ENCODE assay signal across 8 cellular contexts in the genomic region with DNA sequence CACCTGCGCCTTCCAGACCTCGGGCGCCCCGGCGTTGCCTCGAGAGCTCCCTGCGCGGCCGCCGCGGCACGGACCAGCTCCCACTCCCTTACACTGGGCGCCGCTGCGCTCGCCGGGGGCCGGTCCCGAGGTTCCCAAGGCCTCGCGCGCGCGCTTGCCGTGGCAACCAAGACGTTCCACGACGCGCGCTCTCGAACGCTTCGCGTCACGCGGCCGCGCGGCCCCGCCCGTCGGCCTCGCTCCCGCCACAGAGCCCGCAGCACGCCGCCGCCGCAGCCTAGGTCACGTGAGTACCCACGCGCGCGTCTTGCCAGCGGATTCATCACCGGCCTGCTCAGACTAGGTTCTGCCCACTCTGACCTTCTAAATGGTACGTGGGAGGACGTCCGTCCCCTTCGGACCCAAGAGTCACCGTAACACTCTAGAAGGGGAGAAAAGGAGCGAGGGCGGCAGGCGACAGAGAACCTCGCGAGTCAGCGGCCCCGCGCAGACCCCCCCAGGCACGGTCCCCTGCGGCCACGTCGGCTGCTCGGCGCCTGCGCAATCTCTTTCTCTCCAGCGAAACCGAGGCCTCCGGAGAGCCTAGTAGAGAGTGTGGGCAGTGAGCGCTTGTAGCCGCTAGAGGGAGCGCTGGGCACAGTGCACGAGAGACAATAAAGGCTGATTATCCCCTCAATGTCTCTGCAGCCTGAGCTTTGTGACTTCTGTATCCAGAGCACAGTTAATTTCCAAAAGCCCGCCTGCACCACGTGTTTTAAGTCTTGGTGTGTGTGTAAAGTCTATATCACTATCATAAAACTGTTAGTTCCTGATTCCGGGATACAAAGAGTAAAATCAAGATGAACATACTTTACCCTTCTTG. TPM values are rescaled to one million over a fixed set of nuclear protein-coding genes. Genes with fewer than 3 reads are reported as not detected.
A peak's percentile ranks its signal among the peaks of the same experiment; 100 is the strongest.
DNase-seq lines count a peak whose midpoint lies in the region; ATAC-seq and TF ChIP-seq lines count a peak whose summit lies in the region.

A gene with protein sequence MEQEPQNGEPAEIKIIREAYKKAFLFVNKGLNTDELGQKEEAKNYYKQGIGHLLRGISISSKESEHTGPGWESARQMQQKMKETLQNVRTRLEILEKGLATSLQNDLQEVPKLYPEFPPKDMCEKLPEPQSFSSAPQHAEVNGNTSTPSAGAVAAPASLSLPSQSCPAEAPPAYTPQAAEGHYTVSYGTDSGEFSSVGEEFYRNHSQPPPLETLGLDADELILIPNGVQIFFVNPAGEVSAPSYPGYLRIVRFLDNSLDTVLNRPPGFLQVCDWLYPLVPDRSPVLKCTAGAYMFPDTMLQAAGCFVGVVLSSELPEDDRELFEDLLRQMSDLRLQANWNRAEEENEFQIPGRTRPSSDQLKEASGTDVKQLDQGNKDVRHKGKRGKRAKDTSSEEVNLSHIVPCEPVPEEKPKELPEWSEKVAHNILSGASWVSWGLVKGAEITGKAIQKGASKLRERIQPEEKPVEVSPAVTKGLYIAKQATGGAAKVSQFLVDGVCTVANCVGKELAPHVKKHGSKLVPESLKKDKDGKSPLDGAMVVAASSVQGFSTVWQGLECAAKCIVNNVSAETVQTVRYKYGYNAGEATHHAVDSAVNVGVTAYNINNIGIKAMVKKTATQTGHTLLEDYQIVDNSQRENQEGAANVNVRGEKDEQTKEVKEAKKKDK (minus strand): TSS at position 173 of the 862 bp plus-strand sequence. CDS start 10,564 bp downstream, outside the sequence.

- H3K36me3 ChIP-seq in A673 (ENCODE audit: insufficient read depth, low read length, poor library complexity, severe bottlenecking): no peaks in the 10 kb centered on the region
- H3K36me3 ChIP-seq in spleen: no peaks in the 10 kb centered on the region

- POLR2A ChIA-PET in A673 (lab: Charles Lee; ENCODE audit: low non-redundant PET): interaction anchor here (0.5 kb wide), 1 partner anchor 655 kb away, joined by 3 read pairs; no protein-coding TSS in a partner anchor

- H3K27ac ChIP-seq in A673 (ENCODE audit: low read depth, low read length, poor library complexity, severe bottlenecking) (peak within 1 kb of the TSS; percentile 98), spleen (peak within 1 kb of the TSS; percentile 95 to 99 (median 96))

- H3K4me1 ChIP-seq in A673 (ENCODE audit: insufficient read depth, low read length, poor library complexity, severe bottlenecking): peaks cover 26% of the 10 kb centered on the region
- peaks cover 24 to 53% (median 35%) of the 10 kb centered on the region in 6 donors for H3K4me1 ChIP-seq in spleen

- H3K27me3 ChIP-seq in A673 (replicated peaks; ENCODE audit: insufficient read depth, low read depth, low read length, poor library complexity) (no peaks in the 10 kb centered on the region), spleen (replicated peaks in 1 of 7) (no peaks in the 10 kb centered on the region)

- intact Hi-C loops in A673 (cut with micrococcal nuclease; ENCODE audit: unreplicated experiment): loop anchor here (1.0 to 10.0 kb wide), 5 partner anchors 48 to 638 kb away; no protein-coding TSS in a partner anchor
- intact Hi-C loops in spleen (cut with DNase I; ENCODE audit: low total_unique reads): no loop called here

- H3K9me3 ChIP-seq in A673 (ENCODE audit: low read depth, low read length, poor library complexity, severe bottlenecking) (no peaks in the 10 kb centered on the region), spleen (no peaks in the 10 kb centered on the region)

- TF ChIP-seq CTCF in A673 (conservative IDR thresholded peaks at IDR 0.05; ENCODE audit: low read depth, low read length): peak; percentile 99
- peak; percentile 80 to 99 (median 97) for TF ChIP-seq CTCF in spleen (IDR thresholded peaks at IDR 0.05 in 8 of 11, conservative IDR thresholded peaks at IDR 0.05 in 3 of 11)

- TF ChIP-seq POLR2A in spleen (IDR thresholded peaks at IDR 0.05): peak in 1 of 3 donors; percentile 22

- DNase-seq in A673 (ENCODE audit: low spot score) (peak; percentile 97), NCI-H345 (lab: John Stamatoyannopoulos, UW) (peak; percentile 83), cerebellar cortex (ENCODE audit: low spot score) (peak; percentile 94), iris pigment epithelial cell (ENCODE audit: low read depth) (peak; percentile 91), spleen (peak; percentile 97)

- BruUV-seq in A673 (replicated peaks; lab: Mats Ljungman, UMichigan): no TSS peak

- CTCF ChIA-PET in A673 (lab: Charles Lee): interaction anchor here (0.6 to 1.1 kb wide), 8 partner anchors 29 to 634 kb away, joined by 3 to 12 read pairs (median 4); no protein-coding TSS in a partner anchor

- H3K4me3 ChIP-seq in A673 (ENCODE audit: low read depth, low read length, poor library complexity, severe bottlenecking): peak within 1 kb of the TSS; percentile 67
- H3K4me3 ChIP-seq in spleen: peak within 1 kb of the TSS; percentile 59 to 89 (median 71)

- 0 to 12% (median 1%) methylated on average over 37 to 86 of the region's 86 CpGs for WGBS in spleen, 5 donors

- ATAC-seq in GM18873 (IDR thresholded peaks at IDR 0.05; ENCODE audit: low FRiP score, unreplicated experiment) (peak; percentile 97), HG03159 (IDR thresholded peaks at IDR 0.05; ENCODE audit: unreplicated experiment) (peak; percentile 92)
- peak; percentile 91 for ATAC-seq in activated CD4-positive, CD25-positive, alpha-beta regulatory T cell treated with anti-CD3 and anti-CD28 coated beads, Interleukin-2, amount 50 U/mL, for 24 hours

RNA-seq across cellular contexts. Expression of the gene that starts here (rescaled TPM):
- total RNA-seq in A673 (2021) (169 and 182 TPM in 2 replicates), spleen (10 to 100 TPM; 52.6 to 68.5 (median 57.5) TPM)
- 10 to 100 TPM; 15.9 to 31.2 (median 22.0) TPM for polyA plus RNA-seq in spleen

Comparison
In these comparisons a context has a peak if more than half of its experiments do, and no peak if none do; other contexts are left out.
1. Peak in every context shown above with its lines: DNase-seq, ATAC-seq, H3K4me3 ChIP-seq and H3K27ac ChIP-seq.